ENCODE assay signal across 18 cellular contexts in genomic region chr17:17924131-17924856, GRCh38. TPM values are rescaled to one million over a fixed set of nuclear protein-coding genes. Genes with fewer than 3 reads are reported as not detected.
DNase-seq lines count a peak whose midpoint lies in the region; ATAC-seq, FAIRE-seq and TF ChIP-seq lines count a peak whose summit lies in the region.
"Had no signal": no experiment of that assay in that cellular context is flagged by ENCODE, and none has a peak within 500 bp of the region (broad histone marks: within the 10 kb centered on the region; RNA-seq: fewer than 3 reads in every experiment).

No MANE protein-coding gene starts in this region.

- no peak for TF ChIP-seq EP300 in SK-N-SH (IDR thresholded peaks at IDR 0.05; ENCODE audit: borderline replicate concordance in 1 of 2, low read depth in 1 of 2, low read length in 1 of 2)

- H3F3A ChIP-seq in SK-N-SH (replicated peaks; ENCODE audit: insufficient read depth): peaks cover 22% of the 10 kb centered on the region

- H3K27me3 ChIP-seq in SK-N-SH (ENCODE audit: insufficient read depth) (no peaks in the 10 kb centered on the region), skeletal muscle satellite cell (ENCODE audit: control insufficient read depth, insufficient read depth, low read length) (no peaks in the 10 kb centered on the region), small intestine (ENCODE audit: control insufficient read depth in 2 of 2, insufficient read depth in 2 of 2, low read length in 2 of 2) (no peaks in the 10 kb centered on the region)
- H3K27me3 ChIP-seq: BLaER1 had no signal

- H3K79me2 ChIP-seq in SK-N-SH (ENCODE audit: insufficient read depth): peaks cover 79% of the 10 kb centered on the region

- no peak for TF ChIP-seq RAD21 in SK-N-SH (IDR thresholded peaks at IDR 0.05; ENCODE audit: low read length)

- no peaks in the 10 kb centered on the region for H4K20me1 ChIP-seq in SK-N-SH (ENCODE audit: insufficient read depth)
- H4K20me1 ChIP-seq: BLaER1 had no signal

- H3K4me2 ChIP-seq in SK-N-SH: 0 out of 2 replicates have a peak overlapping the region, but pooled peaks have one; percentile 2
- H3K4me2 ChIP-seq in skeletal muscle satellite cell (ENCODE audit: low read length): peak overlapping the region; percentile 10
- H3K4me2 ChIP-seq: BLaER1 had no signal

- TF ChIP-seq CTCF in SK-N-SH (IDR thresholded peaks at IDR 0.05) (no peak), RWPE1 (conservative IDR thresholded peaks at IDR 0.05; ENCODE audit: low read depth) (no peak)

- no peak overlapping the region for H2AFZ ChIP-seq in SK-N-SH (ENCODE audit: low read depth)

- peaks cover 11 to 34% of the 10 kb centered on the region in 2 experiments; a peak in 3 of 4 replicates for H3K4me1 ChIP-seq in SK-N-SH (ENCODE audit: control insufficient read depth in 1 of 2, insufficient read depth in 2 of 2, low read depth in 1 of 2, low read length in 1 of 2)
- peaks cover 78% of the 10 kb centered on the region for H3K4me1 ChIP-seq in skeletal muscle satellite cell (ENCODE audit: control insufficient read depth, insufficient read depth, low read length)
- peaks cover 0 to 10% of the 10 kb centered on the region in 2 donors for H3K4me1 ChIP-seq in small intestine (ENCODE audit: control insufficient read depth in 2 of 2, insufficient read depth in 1 of 2, low read depth in 1 of 2, low read length in 1 of 2)

- H3K27ac ChIP-seq in SK-N-SH (ENCODE audit: low read depth in 2 of 2, low read length in 1 of 2): peak overlapping the region in 1 of 2 experiments; percentile 96; a peak in 2 of 4 replicates
- peak overlapping the region; percentile 90; the same call in 1 of the 2 replicates for H3K27ac ChIP-seq in RWPE1
- no peak overlapping the region for H3K27ac ChIP-seq in small intestine (ENCODE audit: low read depth in 1 of 2, low read length in 1 of 2)
- H3K27ac ChIP-seq: 22Rv1, BLaER1 had no signal

- no peak for FAIRE-seq in frontal cortex (lab: Jason Lieb, UNC)
- no peak for FAIRE-seq in small intestine (lab: Jason Lieb, UNC)
- FAIRE-seq: GM12891, K562 had no signal

- H3K9ac ChIP-seq in SK-N-SH (no peak overlapping the region), skeletal muscle satellite cell (ENCODE audit: low read depth, low read length) (no peak overlapping the region)
- H3K9ac ChIP-seq: BLaER1 had no signal

- H3K4me3 ChIP-seq in SK-N-SH (ENCODE audit: low read depth in 2 of 2, low read length in 1 of 2) (no peak overlapping the region), skeletal muscle satellite cell (ENCODE audit: low read length) (no peak overlapping the region), small intestine (ENCODE audit: low read depth in 1 of 2, low read length in 2 of 2) (no peak overlapping the region)
- H3K4me3 ChIP-seq: BLaER1, K562 had no signal

- H3K9me3 ChIP-seq in SK-N-SH (no peaks in the 10 kb centered on the region), skeletal muscle satellite cell (replicated peaks; ENCODE audit: low read length) (no peaks in the 10 kb centered on the region), small intestine (ENCODE audit: control insufficient read depth, low read depth) (no peaks in the 10 kb centered on the region)
- H3K9me3 ChIP-seq: BLaER1 had no signal

- no peaks in the 10 kb centered on the region for H3K9me2 ChIP-seq in SK-N-SH

- peaks cover 0 to 6% of the 10 kb centered on the region in 2 experiments for H3K36me3 ChIP-seq in SK-N-SH (replicated peaks in 1 of 2; ENCODE audit: control insufficient read depth in 1 of 2, insufficient read depth in 2 of 2, low read length in 1 of 2)
- no peaks in the 10 kb centered on the region for H3K36me3 ChIP-seq in skeletal muscle satellite cell (ENCODE audit: insufficient read depth, low read length)
- no peaks in the 10 kb centered on the region for H3K36me3 ChIP-seq in small intestine (ENCODE audit: control insufficient read depth in 2 of 2, insufficient read depth in 2 of 2, low read length in 2 of 2)
- H3K36me3 ChIP-seq: BLaER1 had no signal

- no peak for DNase-seq in SK-N-SH
- DNase-seq in RWPE1 (ENCODE audit: low spot score): no peak
- DNase-seq in foreskin melanocyte: peak; percentile 79
- DNase-seq in frontal cortex (ENCODE audit: low spot score in 2 of 2): no peak
- no peak for DNase-seq in small intestine
- DNase-seq: DMS79 treated with DMSO at 0.1 percent for 48 hours, NCI-H1417 treated with DMSO at 0.1 percent for 48 hours, NCI-H1930, NCI-H2171, NCI-H748 treated with DMSO at 0.1 percent for 48 hours had no signal

- POLR2A ChIA-PET in SK-N-SH (lab: Yijun Ruan, JAX) (no interaction called here), RWPE1 (lab: Yijun Ruan, JAX; ENCODE audit: low non-redundant PET) (no interaction called here)

- 85% methylated on average over 5 of the region's 5 CpGs for WGBS in SK-N-SH (ENCODE audit: low lambda C conversion rate)
- WGBS in small intestine, 3 donors: 96 to 97% (median 96%) methylated on average over 5 of the region's 5 CpGs

- CTCF ChIA-PET in SK-N-SH (lab: Yijun Ruan, JAX): interaction anchor here (2.4 kb wide), 1 partner anchor 33 kb away, joined by 11 read pairs; no protein-coding TSS in a partner anchor
- CTCF ChIA-PET in RWPE1 (lab: Yijun Ruan, JAX): interaction anchor here (0.6 kb wide), 1 partner anchor 22 kb away, joined by 3 read pairs; no protein-coding TSS in a partner anchor

- no peak for ATAC-seq in SK-N-SH treated with all-trans-retinoic acid at 6 μM for 48 hours
- ATAC-seq in GM21526 (IDR thresholded peaks at IDR 0.05; ENCODE audit: low FRiP score, unreplicated experiment): no peak
- ATAC-seq: K562 had no signal

TF ChIP-seq in SK-N-SH, 30 proteins besides CTCF, POLR2A, EP300 and RAD21:
- TF ChIP-seq MEF2A (IDR thresholded peaks at IDR 0.05; ENCODE audit: borderline replicate concordance, low read depth) (no peak), FOSL2 (IDR thresholded peaks at IDR 0.05; ENCODE audit: borderline replicate concordance, low read depth) (peak; percentile 18; the same call in 1 of the 2 replicates)
TF ChIP-seq in SK-N-SH: peak in this region for 1.

TF ChIP-seq in SK-N-SH treated with all-trans-retinoic acid at 6 μM for 48 hours, 23 proteins besides CTCF, POLR2A, EP300 and RAD21:
- TF ChIP-seq CSDC2 (CRISPR knock-in tag; IDR thresholded peaks at IDR 0.05): no peak
- TF ChIP-seq ZFP30 (CRISPR knock-in tag; IDR thresholded peaks at IDR 0.05): no peak
- TF ChIP-seq TOX (CRISPR knock-in tag; IDR thresholded peaks at IDR 0.05; ENCODE audit: borderline replicate concordance): no peak
- TF ChIP-seq TSHZ2 (CRISPR knock-in tag; IDR thresholded peaks at IDR 0.05): no peak
- no peak for TF ChIP-seq GLIS3 (CRISPR knock-in tag; IDR thresholded peaks at IDR 0.05)
- TF ChIP-seq BACH2 (CRISPR knock-in tag; IDR thresholded peaks at IDR 0.05; ENCODE audit: borderline replicate concordance): no peak
- TF ChIP-seq TCF4 (CRISPR knock-in tag; IDR thresholded peaks at IDR 0.05; ENCODE audit: borderline replicate concordance): no peak
- TF ChIP-seq SNAI2 (CRISPR knock-in tag; IDR thresholded peaks at IDR 0.05): no peak
- TF ChIP-seq ZC3H10 (CRISPR knock-in tag; IDR thresholded peaks at IDR 0.05): no peak

RNA-seq across cellular contexts. Expression of gene TOM1L2, which starts 47.9 kb away (rescaled TPM):
- polyA plus RNA-seq in SK-N-SH (2012; rRNA removed) (85.4 and 91.7 TPM in 2 replicates), small intestine (10 to 100 TPM; 14.3 to 26.6 (median 25.4) TPM)
- polyA plus RNA-seq in SK-N-SH (2012; cell fraction: cytosol; rRNA removed): 44.8 and 62.7 TPM in 2 replicates
- polyA plus RNA-seq in SK-N-SH (2012; cell fraction: nucleus; rRNA removed): 250 and 259 TPM in 2 replicates
- total RNA-seq in skeletal muscle satellite cell (2012; rRNA removed): 21.5 and 25.8 TPM in 2 replicates
- total RNA-seq in frontal cortex: 16.7 TPM

RNA-seq across cellular contexts. Expression of gene DRC3, which starts 48.4 kb away (rescaled TPM):
- 3.6 and 5.5 TPM in 2 replicates for polyA plus RNA-seq in SK-N-SH (2012; rRNA removed)
- polyA plus RNA-seq in SK-N-SH (2012; cell fraction: cytosol; rRNA removed): 1.9 and 2.3 TPM in 2 replicates
- 19.0 and 26.4 TPM in 2 replicates for polyA plus RNA-seq in SK-N-SH (2012; cell fraction: nucleus; rRNA removed)
- 0.76 and 1.7 TPM in 2 replicates for total RNA-seq in skeletal muscle satellite cell (2012; rRNA removed)
- total RNA-seq in frontal cortex: 1.6 TPM
- under 1 TPM in 2 of 3 donors, not detected in 1; 0.54 to 0.85 TPM for polyA plus RNA-seq in small intestine
- total RNA-seq: H4 had no signal
